In the genomic region with DNA sequence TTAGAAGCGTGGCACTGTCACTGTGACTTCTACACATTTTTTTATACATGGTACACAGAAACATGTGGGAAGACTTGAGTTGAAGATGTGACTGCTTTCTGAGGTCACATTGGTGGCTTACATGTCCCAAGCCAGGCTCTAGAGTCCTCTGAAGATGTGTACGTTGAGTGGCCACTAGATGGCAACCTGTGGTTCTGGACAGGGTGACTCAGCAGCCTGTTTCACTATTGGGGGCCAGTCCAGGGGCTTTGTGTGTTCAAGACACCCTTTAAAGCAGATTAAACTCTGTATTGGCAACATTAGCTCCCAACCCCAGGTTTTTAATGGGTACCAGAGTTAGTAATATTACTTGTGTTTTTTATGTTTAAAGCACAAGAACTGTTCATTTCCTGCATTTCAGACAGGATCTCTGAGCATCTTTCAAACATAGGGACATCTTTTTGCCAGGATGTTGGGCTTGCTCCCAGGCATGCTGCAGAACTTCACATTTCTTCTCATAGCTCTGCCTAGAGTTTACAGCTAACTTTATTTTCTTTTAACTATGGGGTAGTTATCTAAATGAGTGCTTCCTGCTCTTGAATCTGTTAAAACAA, we compare ENCODE assay signal across 8 cellular contexts. TPM values are rescaled to one million over a fixed set of nuclear protein-coding genes. Genes with fewer than 3 reads are reported as not detected.
DNase-seq lines count a peak whose midpoint lies in the region; TF ChIP-seq lines count a peak whose summit lies in the region.

No MANE protein-coding gene starts in this region.

- H3K27me3 ChIP-seq in H7 (ENCODE audit: control insufficient read depth, insufficient read depth, low read length), result no peaks in the 10 kb centered on the region
- H3K27me3 ChIP-seq in left ventricle myocardium inferior (ENCODE audit: low read depth), result no peaks in the 10 kb centered on the region

- H3K4me1 ChIP-seq in left ventricle myocardium inferior, result peaks cover 39% of the 10 kb centered on the region

- intact Hi-C loops in left ventricle myocardium inferior (cut with micrococcal nuclease), result loop anchor here (10.0 kb wide), 1 partner anchor 51 kb away; a partner anchor contains a TSS

- H3K36me3 ChIP-seq in H7 (replicated peaks; ENCODE audit: control insufficient read depth, insufficient read depth, low read length), result peaks cover 3% of the 10 kb centered on the region; the same call in 1 of the 2 replicates
- peaks cover 45% of the 10 kb centered on the region for H3K36me3 ChIP-seq in left ventricle myocardium inferior

- DNase-seq in GM10266 (ENCODE audit: extremely low spot score) (peak; percentile 63), H7 (peak; percentile 57), Kasumi-1 (lab: John Stamatoyannopoulos, UW) (peak; percentile 97 to 99), SK-N-DZ (ENCODE audit: low spot score) (peak; percentile 69), left ventricle myocardium inferior (peak; percentile 29), retinal pigment epithelial cell (ENCODE audit: low read depth) (peak; percentile 19), OCI-M2 (lab: John Stamatoyannopoulos, UW; ENCODE audit: unreplicated experiment) (no peak)
- DNase-seq in activated naive CD8-positive, alpha-beta T cell treated with anti-CD3 and anti-CD28 coated beads for 36 hours, result peak; percentile 61

- H3K36me3 Mint-ChIP-seq in activated naive CD8-positive, alpha-beta T cell treated with anti-CD3 and anti-CD28 coated beads for 36 hours, result peaks cover 25% of the 10 kb centered on the region

- H3K9me3 ChIP-seq in left ventricle myocardium inferior (replicated peaks), result no peaks in the 10 kb centered on the region

- H3K27me3 Mint-ChIP-seq in activated naive CD8-positive, alpha-beta T cell treated with anti-CD3 and anti-CD28 coated beads for 36 hours, result no peaks in the 10 kb centered on the region

- H3K4me1 Mint-ChIP-seq in activated naive CD8-positive, alpha-beta T cell treated with anti-CD3 and anti-CD28 coated beads for 36 hours, result peaks cover 9% of the 10 kb centered on the region

- peak overlapping the region; percentile 39 for H3K27ac ChIP-seq in left ventricle myocardium inferior (replicated peaks)

- H3K4me3 Mint-ChIP-seq in activated naive CD8-positive, alpha-beta T cell treated with anti-CD3 and anti-CD28 coated beads for 36 hours, result no peak overlapping the region

- peak; percentile 87 for TF ChIP-seq CTCF in GM10266 (IDR thresholded peaks at IDR 0.05; ENCODE audit: control insufficient read depth, insufficient read depth, low read depth, missing control alignments)
- TF ChIP-seq CTCF in left ventricle myocardium inferior (IDR thresholded peaks at IDR 0.05; ENCODE audit: borderline replicate concordance), result peak; percentile 86
- TF ChIP-seq CTCF in retinal pigment epithelial cell (conservative IDR thresholded peaks at IDR 0.05; ENCODE audit: low read depth, low read length), result peak; percentile 92

- no peak overlapping the region for H3K27ac Mint-ChIP-seq in activated naive CD8-positive, alpha-beta T cell treated with anti-CD3 and anti-CD28 coated beads for 36 hours

- no peaks in the 10 kb centered on the region for H3K9me3 Mint-ChIP-seq in activated naive CD8-positive, alpha-beta T cell treated with anti-CD3 and anti-CD28 coated beads for 36 hours

- H3K4me3 ChIP-seq in H7 (ENCODE audit: insufficient read depth, low read depth, low read length), result no peak overlapping the region
- no peak overlapping the region for H3K4me3 ChIP-seq in left ventricle myocardium inferior
- H3K4me3 ChIP-seq in retinal pigment epithelial cell (ENCODE audit: low read length), result no peak overlapping the region

RNA-seq across cellular contexts. Expression of a gene that starts 53.0 kb away (rescaled TPM):
- total RNA-seq in H7 (2014; rRNA removed; shearing (Covaris generic)), result 10.4 and 15.5 TPM in 2 replicates
- 34.3 and 34.7 TPM in 2 replicates for polyA plus RNA-seq in SK-N-DZ (2014; cell fraction: cytosol; rRNA removed)
- 93.5 and 120 TPM in 2 replicates for polyA plus RNA-seq in SK-N-DZ (2014; cell fraction: nucleus; rRNA removed)
- 10 to 100 TPM; 39.4 to 42.9 TPM for total RNA-seq in activated naive CD8-positive, alpha-beta T cell treated with anti-CD3 and anti-CD28 coated beads for 36 hours
- 45.0 TPM for total RNA-seq in left ventricle myocardium inferior
